ENCODE assay signal across 16 cellular contexts in genomic region chr6:123875784-123876183, GRCh38.
DNase-seq lines count a peak whose midpoint lies in the region; ATAC-seq and TF ChIP-seq lines count a peak whose summit lies in the region.
"Had no signal": no experiment of that assay in that cellular context is flagged by ENCODE, and none has a peak within 500 bp of the region (broad histone marks: within the 10 kb centered on the region; RNA-seq: fewer than 3 reads in every experiment).

No MANE protein-coding gene starts in this region.

- TF ChIP-seq CTCF in chondrocyte (IDR thresholded peaks at IDR 0.05) (no peak), glutamatergic neuron (IDR thresholded peaks at IDR 0.05; ENCODE audit: partially characterized antibody, unreplicated experiment) (no peak)

- H3K4me1 Mint-ChIP-seq in chondrocyte (ENCODE audit: low read depth) (no peaks in the 10 kb centered on the region), glutamatergic neuron (ENCODE audit: low read depth, unreplicated experiment) (peaks cover 8% of the 10 kb centered on the region)
- H3K4me1 Mint-ChIP-seq: CD14-positive monocyte; CD4-positive, alpha-beta memory T cell had no signal

- no peaks in the 10 kb centered on the region for H3K27me3 Mint-ChIP-seq in chondrocyte (ENCODE audit: low read depth)
- no peaks in the 10 kb centered on the region for H3K27me3 Mint-ChIP-seq in glutamatergic neuron (ENCODE audit: unreplicated experiment)
- H3K27me3 Mint-ChIP-seq: CD4-positive, alpha-beta memory T cell had no signal

- DNase-seq in NOMO-1 treated with DMSO at 0.1 percent for 48 hours (lab: John Stamatoyannopoulos, UW; ENCODE audit: unreplicated experiment) (peak; percentile 75), NOMO-1 (lab: John Stamatoyannopoulos, UW; ENCODE audit: unreplicated experiment in 2 of 2) (no peak), NCI-H774 (lab: John Stamatoyannopoulos, UW) (no peak), chondrocyte (ENCODE audit: low spot score) (no peak), glutamatergic neuron (no peak)
- DNase-seq: Calu3; CD4-positive, alpha-beta memory T cell; DND-41; EL; GOT3; H7; HFFc6 had no signal

- H3K4me3 Mint-ChIP-seq in chondrocyte (ENCODE audit: unreplicated experiment) (no peak overlapping the region), glutamatergic neuron (ENCODE audit: unreplicated experiment) (no peak overlapping the region)
- H3K4me3 Mint-ChIP-seq: CD14-positive monocyte; CD4-positive, alpha-beta memory T cell; HFFc6 had no signal

- H3K36me3 Mint-ChIP-seq in chondrocyte (ENCODE audit: low read depth) (no peaks in the 10 kb centered on the region), glutamatergic neuron (ENCODE audit: unreplicated experiment) (no peaks in the 10 kb centered on the region)
- H3K36me3 Mint-ChIP-seq: CD14-positive monocyte; CD4-positive, alpha-beta memory T cell had no signal

- H3K9me3 Mint-ChIP-seq in chondrocyte (ENCODE audit: low read depth): no peaks in the 10 kb centered on the region
- no peaks in the 10 kb centered on the region for H3K9me3 Mint-ChIP-seq in glutamatergic neuron (ENCODE audit: unreplicated experiment)

- peak; percentile 59 for ATAC-seq in GM19395 (IDR thresholded peaks at IDR 0.05; ENCODE audit: unreplicated experiment)
- ATAC-seq in HG03432 (IDR thresholded peaks at IDR 0.05; ENCODE audit: unreplicated experiment): peak; percentile 53
- ATAC-seq: HCT116 had no signal

- H3K27ac Mint-ChIP-seq in chondrocyte (ENCODE audit: unreplicated experiment) (no peak overlapping the region), glutamatergic neuron (ENCODE audit: unreplicated experiment) (no peak overlapping the region)
- H3K27ac Mint-ChIP-seq: CD14-positive monocyte; CD4-positive, alpha-beta memory T cell; HFFc6 had no signal
